In the genomic region with DNA sequence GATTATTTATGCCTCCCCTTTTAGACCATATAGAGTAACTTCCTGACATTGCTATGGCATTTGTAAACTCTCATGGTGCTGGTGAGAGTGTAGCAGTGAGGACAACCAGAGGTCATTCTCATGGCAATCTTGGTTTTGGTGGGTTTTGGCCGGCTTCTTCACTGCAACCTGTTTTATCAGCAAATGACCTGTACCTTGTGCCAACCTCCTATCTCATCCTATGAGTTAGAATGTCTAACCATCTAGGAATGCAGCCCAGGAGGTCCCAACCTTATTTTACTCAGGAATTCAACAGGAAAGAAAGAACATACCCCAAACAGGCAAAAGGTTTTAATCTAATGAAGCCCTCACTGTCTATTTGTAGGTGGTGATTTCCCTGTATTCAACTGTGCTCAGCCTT, we compare ENCODE assay signal across 17 cellular contexts.
DNase-seq lines count a peak whose midpoint lies in the region.
"Had no signal": no experiment of that assay in that cellular context is flagged by ENCODE, and none has a peak within 500 bp of the region (broad histone marks: within the 10 kb centered on the region; RNA-seq: fewer than 3 reads in every experiment).

No MANE protein-coding gene starts in this region.

- H2BK120ac ChIP-seq in mesenchymal stem cell (ENCODE audit: low read depth, low read length), result no peak overlapping the region

- H2BK12ac ChIP-seq in mesenchymal stem cell (ENCODE audit: low read length in 2 of 2), result no peak overlapping the region

- H4K91ac ChIP-seq in mesenchymal stem cell (ENCODE audit: low read length), result no peak overlapping the region

- H2AK5ac ChIP-seq in mesenchymal stem cell (ENCODE audit: low read length, severe bottlenecking), result no peak overlapping the region

- H4K8ac ChIP-seq in mesenchymal stem cell (ENCODE audit: low read length), result no peak overlapping the region

- WGBS in mesenchymal stem cell, result 64% methylated on average over 1 of the region's 1 CpG

- no peak overlapping the region for H3K4ac ChIP-seq in mesenchymal stem cell (ENCODE audit: low read depth in 1 of 2, low read length in 2 of 2)

- no peak overlapping the region for H3K4me3 ChIP-seq in mesenchymal stem cell (ENCODE audit: insufficient read depth in 1 of 2, low read depth in 1 of 2, low read length in 2 of 2)
- H3K4me3 ChIP-seq: BLaER1 treated with 17β-estradiol and CSF1 and Interleukin-3, amounts not matched to agents 10 nM and 100 nM; K562 had no signal

- CTCF ChIA-PET in activated naive CD4-positive, alpha-beta T cell treated with anti-CD3 and anti-CD28 coated beads, Interleukin-2, amount 10 ng/mL, durations not matched to agents 7 days and 5 days (lab: Charles Lee), result no interaction called here

- H2BK15ac ChIP-seq in mesenchymal stem cell (ENCODE audit: low read depth, poor library complexity, severe bottlenecking), result no peak overlapping the region

- H3K4me1 ChIP-seq in mesenchymal stem cell (ENCODE audit: control insufficient read depth, insufficient read depth, low read depth, low read length), result peaks cover 5% of the 10 kb centered on the region

- DNase-seq in A172 (ENCODE audit: low spot score) (peak; percentile 89), M059J (ENCODE audit: low read depth) (peak; percentile 75), astrocyte of the hippocampus (ENCODE audit: low read depth, low spot score) (peak; percentile 46), mesenchymal stem cell (no peak), G401 (ENCODE audit: low spot score) (no peak), NCI-H2227 (lab: John Stamatoyannopoulos, UW; ENCODE audit: unreplicated experiment) (no peak)
- no peak for DNase-seq in activated naive CD4-positive, alpha-beta T cell treated with anti-CD3 and anti-CD28 coated beads, Interleukin-2, amount 10 ng/mL, durations not matched to agents 7 days and 5 days
- no peak for DNase-seq in activated CD8-positive, alpha-beta memory T cell treated with anti-CD3 and anti-CD28 coated beads for 24 hours
- DNase-seq: ACHN; CD4-positive, CD25-positive, alpha-beta regulatory T cell; DMS 273 treated with DMSO at 0.1 percent for 48 hours; GOT3; H9 had no signal

- no peak overlapping the region for H2AFZ ChIP-seq in mesenchymal stem cell (ENCODE audit: low read depth, low read length)

- no peaks in the 10 kb centered on the region for H3K9me3 ChIP-seq in mesenchymal stem cell (ENCODE audit: control insufficient read depth, low read length)

- no peak overlapping the region for H3K27ac Mint-ChIP-seq in activated naive CD4-positive, alpha-beta T cell treated with anti-CD3 and anti-CD28 coated beads, Interleukin-2, amount 10 ng/mL, durations not matched to agents 7 days and 5 days
- H3K27ac Mint-ChIP-seq: CD4-positive, CD25-positive, alpha-beta regulatory T cell; H9 had no signal

- peaks cover 0 to 9% of the 10 kb centered on the region in 2 experiments for H3K27me3 ChIP-seq in mesenchymal stem cell (ENCODE audit: control insufficient read depth in 1 of 2, insufficient read depth in 1 of 2, low read length in 2 of 2)
- H3K27me3 ChIP-seq: BLaER1 treated with 17β-estradiol and CSF1 and Interleukin-3, amounts not matched to agents 10 nM and 100 nM had no signal

- in situ Hi-C loops in G401 (cut with HindIII; ENCODE audit: low sequenced_read_pairs), result no loop called here

- H3K27ac ChIP-seq in mesenchymal stem cell (ENCODE audit: low read length, poor library complexity, severe bottlenecking), result no peak overlapping the region
- H3K27ac ChIP-seq: 22Rv1; BLaER1 treated with 17β-estradiol and CSF1 and Interleukin-3, amounts not matched to agents 10 nM and 100 nM; HL-60 had no signal

- peaks cover 4% of the 10 kb centered on the region for H3K27me3 Mint-ChIP-seq in activated naive CD4-positive, alpha-beta T cell treated with anti-CD3 and anti-CD28 coated beads, Interleukin-2, amount 10 ng/mL, durations not matched to agents 7 days and 5 days

- H3K36me3 ChIP-seq in mesenchymal stem cell (ENCODE audit: control insufficient read depth in 1 of 2, insufficient read depth in 2 of 2, low read depth in 1 of 2, low read length in 2 of 2), result no peaks in the 10 kb centered on the region
- H3K36me3 ChIP-seq: BLaER1 treated with 17β-estradiol and CSF1 and Interleukin-3, amounts not matched to agents 10 nM and 100 nM had no signal

- peak overlapping the region; percentile 8 for H3K4me2 ChIP-seq in mesenchymal stem cell (ENCODE audit: low read length, poor library complexity, severe bottlenecking)
- H3K4me2 ChIP-seq: BLaER1 treated with 17β-estradiol and CSF1 and Interleukin-3, amounts not matched to agents 10 nM and 100 nM had no signal

- no peaks in the 10 kb centered on the region for H3K36me3 Mint-ChIP-seq in activated naive CD4-positive, alpha-beta T cell treated with anti-CD3 and anti-CD28 coated beads, Interleukin-2, amount 10 ng/mL, durations not matched to agents 7 days and 5 days
- H3K36me3 Mint-ChIP-seq: CD4-positive, CD25-positive, alpha-beta regulatory T cell had no signal

- H3K79me1 ChIP-seq in mesenchymal stem cell (replicated peaks; ENCODE audit: low read length, poor library complexity, severe bottlenecking), result no peaks in the 10 kb centered on the region

- H2BK5ac ChIP-seq in mesenchymal stem cell (ENCODE audit: low read depth, low read length, poor library complexity, severe bottlenecking), result no peak overlapping the region

- no peak overlapping the region for H3K9ac ChIP-seq in mesenchymal stem cell (ENCODE audit: low read length)
- H3K9ac ChIP-seq: BLaER1 treated with 17β-estradiol and CSF1 and Interleukin-3, amounts not matched to agents 10 nM and 100 nM had no signal

- peaks cover 4% of the 10 kb centered on the region for H3K4me1 Mint-ChIP-seq in activated naive CD4-positive, alpha-beta T cell treated with anti-CD3 and anti-CD28 coated beads, Interleukin-2, amount 10 ng/mL, durations not matched to agents 7 days and 5 days

- H3K23ac ChIP-seq in mesenchymal stem cell (ENCODE audit: low read length in 2 of 2), result no peak overlapping the region

- H3K9me3 Mint-ChIP-seq in activated naive CD4-positive, alpha-beta T cell treated with anti-CD3 and anti-CD28 coated beads, Interleukin-2, amount 10 ng/mL, durations not matched to agents 7 days and 5 days, result no peaks in the 10 kb centered on the region
- H3K9me3 Mint-ChIP-seq: H9 had no signal

- H3K18ac ChIP-seq in mesenchymal stem cell (ENCODE audit: low read depth in 1 of 2, low read length in 2 of 2), result no peak overlapping the region

- no peak overlapping the region for H3K14ac ChIP-seq in mesenchymal stem cell (ENCODE audit: low read length in 2 of 2)

- H3K4me3 Mint-ChIP-seq in activated naive CD4-positive, alpha-beta T cell treated with anti-CD3 and anti-CD28 coated beads, Interleukin-2, amount 10 ng/mL, durations not matched to agents 7 days and 5 days, result no peak overlapping the region
- H3K4me3 Mint-ChIP-seq: CD4-positive, CD25-positive, alpha-beta regulatory T cell; H9 had no signal

Comparison
In these comparisons a context has a peak if more than half of its experiments do, and no peak if none do; other contexts are left out.
1. DNase-seq: peak in A172 (single experiment), M059J (single experiment) and astrocyte of the hippocampus (single experiment); none in mesenchymal stem cell (single experiment), activated naive CD4-positive, alpha-beta T cell treated with anti-CD3 and anti-CD28 coated beads, Interleukin-2, amount 10 ng/mL, durations not matched to agents 7 days and 5 days (single experiment), G401 (single experiment), activated CD8-positive, alpha-beta memory T cell treated with anti-CD3 and anti-CD28 coated beads for 24 hours (single experiment) and NCI-H2227 (single experiment).